Comparison of ENCODE assay signal across 16 cellular contexts in genomic region chr2:238113611-238114010, GRCh38. TPM values are rescaled to one million over a fixed set of nuclear protein-coding genes. Genes with fewer than 3 reads are reported as not detected.
"Had no signal": no experiment of that assay in that cellular context is flagged by ENCODE, and none has a peak within 500 bp of the region (broad histone marks: within the 10 kb centered on the region; RNA-seq: fewer than 3 reads in every experiment).

No MANE protein-coding gene starts in this region.

- H3K27ac Mint-ChIP-seq: activated CD4-positive, alpha-beta memory T cell treated with anti-CD3 and anti-CD28 coated beads, Interleukin-2, amount 10 ng/mL, durations not matched to agents 7 days and 5 days; activated T-cell treated with anti-CD3 and anti-CD28 coated beads, Interleukin-2, amount 50 U/mL, for 24 hours; memory B cell; neural progenitor cell; T-helper 2 cell treated with Interferon-gamma antibody and Interleukin-4, amounts not matched to agents 5 μg/mL and 100 μg/mL, for 36 hours had no signal

- ATAC-seq: foreskin keratinocyte; left lobe of liver; pancreas; stimulated activated naive B cell treated with anti-CD40 and anti-IgM and Interleukin-4, amounts not matched to agents 10 μg/mL and 1 μg/mL and 100 μg/mL, for 72 hours had no signal

- DNase-seq: activated CD4-positive, alpha-beta memory T cell treated with anti-CD3 and anti-CD28 coated beads, Interleukin-2, amount 10 ng/mL, durations not matched to agents 7 days and 5 days; activated CD4-positive, alpha-beta T cell treated with anti-CD3 and anti-CD28 coated beads for 48 hours; activated CD4-positive, CD25-positive, alpha-beta regulatory T cell; activated T-cell treated with anti-CD3 and anti-CD28 coated beads, Interleukin-2, amount 50 U/mL, for 24 hours; adrenal gland; foreskin keratinocyte; hippocampal formation; stimulated activated naive B cell treated with anti-CD40 and anti-IgM and Interleukin-4, amounts not matched to agents 10 μg/mL and 1 μg/mL and 100 μg/mL, for 72 hours had no signal

- FAIRE-seq: islet of Langerhans, pancreas had no signal

- H3K36me3 Mint-ChIP-seq: neural progenitor cell had no signal

- H3K27me3 ChIP-seq: foreskin keratinocyte, pancreas had no signal

- H3K9me3 ChIP-seq: adrenal gland, pancreas had no signal

- H3K4me3 ChIP-seq: adrenal gland, dorsolateral prefrontal cortex, neural progenitor cell, pancreas had no signal

- H3K36me3 ChIP-seq: adrenal gland, neural progenitor cell, pancreas had no signal

- H3K4me3 Mint-ChIP-seq: activated CD4-positive, alpha-beta memory T cell treated with anti-CD3 and anti-CD28 coated beads, Interleukin-2, amount 10 ng/mL, durations not matched to agents 7 days and 5 days; activated T-cell treated with anti-CD3 and anti-CD28 coated beads, Interleukin-2, amount 50 U/mL, for 24 hours; memory B cell; neural progenitor cell; stimulated activated naive B cell treated with anti-CD40 and anti-IgM and Interleukin-4, amounts not matched to agents 10 μg/mL and 1 μg/mL and 100 μg/mL, for 72 hours; T-helper 2 cell treated with Interferon-gamma antibody and Interleukin-4, amounts not matched to agents 5 μg/mL and 100 μg/mL, for 36 hours had no signal

- H3K4me1 ChIP-seq: foreskin keratinocyte had no signal

- H3K27ac ChIP-seq: adrenal gland, dorsolateral prefrontal cortex, foreskin keratinocyte, neural progenitor cell, pancreas had no signal

- H3K9ac ChIP-seq: neural progenitor cell had no signal

RNA-seq across cellular contexts. Expression of gene KLHL30, which starts 24.9 kb away (rescaled TPM):
- total RNA-seq: activated CD4-positive, alpha-beta memory T cell treated with anti-CD3 and anti-CD28 coated beads, Interleukin-2, amount 10 ng/mL, durations not matched to agents 7 days and 5 days; foreskin keratinocyte; mononuclear cell had no signal
- polyA plus RNA-seq: foreskin keratinocyte had no signal

RNA-seq across cellular contexts. Expression of gene ERFE, which starts 45.2 kb away (rescaled TPM):
- total RNA-seq: activated CD4-positive, alpha-beta memory T cell treated with anti-CD3 and anti-CD28 coated beads, Interleukin-2, amount 10 ng/mL, durations not matched to agents 7 days and 5 days; left lobe of liver had no signal
